1 cellular context compared by ENCODE assay signal in the genomic region with DNA sequence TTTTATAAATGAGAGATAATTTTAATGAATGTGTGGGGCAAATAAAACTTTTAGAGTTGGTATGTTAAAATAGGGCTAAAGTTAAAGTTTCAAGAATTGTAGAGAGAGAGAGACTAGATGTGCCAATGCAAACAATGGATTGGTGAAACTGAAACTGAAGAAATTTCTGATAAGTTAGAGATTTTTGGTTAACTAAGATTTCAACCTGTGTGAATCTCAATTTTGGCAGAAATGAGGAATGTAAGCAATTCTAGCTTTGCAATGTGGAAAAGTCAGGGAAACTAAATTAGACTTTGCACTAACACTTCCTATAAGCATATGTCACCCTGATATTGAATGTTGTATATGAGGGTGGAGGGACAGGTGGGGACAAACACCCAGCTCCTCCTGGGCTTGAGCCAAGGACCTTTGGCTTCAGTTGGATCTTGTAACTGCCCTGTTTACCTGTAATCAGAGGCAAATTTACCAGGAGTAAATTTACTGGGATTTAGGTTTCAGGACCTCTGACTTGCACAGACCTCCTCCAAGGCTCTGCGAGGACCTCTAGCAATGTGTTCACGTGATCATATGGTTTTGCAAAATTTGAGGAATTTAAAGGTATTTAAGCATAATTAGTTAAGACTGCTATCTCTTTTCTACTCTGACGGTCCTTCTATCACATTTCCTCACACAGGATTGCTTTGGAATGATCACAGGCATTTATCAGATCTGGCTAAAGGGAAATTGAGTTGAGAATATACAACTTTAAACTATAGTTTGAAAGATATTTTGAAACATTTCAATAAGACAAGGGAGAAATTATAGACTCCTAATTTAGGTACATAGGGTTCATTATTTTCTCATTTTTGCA.
TF ChIP-seq lines count a peak whose summit lies in the region.

No MANE protein-coding gene starts in this region.

TF ChIP-seq in GM12878, 131 proteins besides CTCF, POLR2A, EP300 and RAD21 (continued from another document):
- TF ChIP-seq, protein P1, sequence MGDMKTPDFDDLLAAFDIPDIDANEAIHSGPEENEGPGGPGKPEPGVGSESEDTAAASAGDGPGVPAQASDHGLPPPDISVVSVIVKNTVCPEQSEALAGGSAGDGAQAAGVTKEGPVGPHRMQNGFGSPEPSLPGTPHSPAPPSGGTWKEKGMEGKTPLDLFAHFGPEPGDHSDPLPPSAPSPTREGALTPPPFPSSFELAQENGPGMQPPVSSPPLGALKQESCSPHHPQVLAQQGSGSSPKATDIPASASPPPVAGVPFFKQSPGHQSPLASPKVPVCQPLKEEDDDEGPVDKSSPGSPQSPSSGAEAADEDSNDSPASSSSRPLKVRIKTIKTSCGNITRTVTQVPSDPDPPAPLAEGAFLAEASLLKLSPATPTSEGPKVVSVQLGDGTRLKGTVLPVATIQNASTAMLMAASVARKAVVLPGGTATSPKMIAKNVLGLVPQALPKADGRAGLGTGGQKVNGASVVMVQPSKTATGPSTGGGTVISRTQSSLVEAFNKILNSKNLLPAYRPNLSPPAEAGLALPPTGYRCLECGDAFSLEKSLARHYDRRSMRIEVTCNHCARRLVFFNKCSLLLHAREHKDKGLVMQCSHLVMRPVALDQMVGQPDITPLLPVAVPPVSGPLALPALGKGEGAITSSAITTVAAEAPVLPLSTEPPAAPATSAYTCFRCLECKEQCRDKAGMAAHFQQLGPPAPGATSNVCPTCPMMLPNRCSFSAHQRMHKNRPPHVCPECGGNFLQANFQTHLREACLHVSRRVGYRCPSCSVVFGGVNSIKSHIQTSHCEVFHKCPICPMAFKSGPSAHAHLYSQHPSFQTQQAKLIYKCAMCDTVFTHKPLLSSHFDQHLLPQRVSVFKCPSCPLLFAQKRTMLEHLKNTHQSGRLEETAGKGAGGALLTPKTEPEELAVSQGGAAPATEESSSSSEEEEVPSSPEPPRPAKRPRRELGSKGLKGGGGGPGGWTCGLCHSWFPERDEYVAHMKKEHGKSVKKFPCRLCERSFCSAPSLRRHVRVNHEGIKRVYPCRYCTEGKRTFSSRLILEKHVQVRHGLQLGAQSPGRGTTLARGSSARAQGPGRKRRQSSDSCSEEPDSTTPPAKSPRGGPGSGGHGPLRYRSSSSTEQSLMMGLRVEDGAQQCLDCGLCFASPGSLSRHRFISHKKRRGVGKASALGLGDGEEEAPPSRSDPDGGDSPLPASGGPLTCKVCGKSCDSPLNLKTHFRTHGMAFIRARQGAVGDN (IDR thresholded peaks at IDR 0.05) = no peak
- TF ChIP-seq, protein P2, sequence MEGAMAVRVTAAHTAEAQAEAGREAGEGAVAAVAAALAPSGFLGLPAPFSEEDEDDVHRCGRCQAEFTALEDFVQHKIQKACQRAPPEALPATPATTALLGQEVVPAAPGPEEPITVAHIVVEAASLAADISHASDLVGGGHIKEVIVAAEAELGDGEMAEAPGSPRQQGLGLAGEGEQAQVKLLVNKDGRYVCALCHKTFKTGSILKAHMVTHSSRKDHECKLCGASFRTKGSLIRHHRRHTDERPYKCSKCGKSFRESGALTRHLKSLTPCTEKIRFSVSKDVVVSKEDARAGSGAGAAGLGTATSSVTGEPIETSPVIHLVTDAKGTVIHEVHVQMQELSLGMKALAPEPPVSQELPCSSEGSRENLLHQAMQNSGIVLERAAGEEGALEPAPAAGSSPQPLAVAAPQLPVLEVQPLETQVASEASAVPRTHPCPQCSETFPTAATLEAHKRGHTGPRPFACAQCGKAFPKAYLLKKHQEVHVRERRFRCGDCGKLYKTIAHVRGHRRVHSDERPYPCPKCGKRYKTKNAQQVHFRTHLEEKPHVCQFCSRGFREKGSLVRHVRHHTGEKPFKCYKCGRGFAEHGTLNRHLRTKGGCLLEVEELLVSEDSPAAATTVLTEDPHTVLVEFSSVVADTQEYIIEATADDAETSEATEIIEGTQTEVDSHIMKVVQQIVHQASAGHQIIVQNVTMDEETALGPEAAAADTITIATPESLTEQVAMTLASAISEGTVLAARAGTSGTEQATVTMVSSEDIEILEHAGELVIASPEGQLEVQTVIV (IDR thresholded peaks at IDR 0.05; ENCODE audit: borderline replicate concordance, partially characterized antibody) = no peak
- TF ChIP-seq NFIC (IDR thresholded peaks at IDR 0.05; ENCODE audit: low read depth, low read length) (no peak), IKZF1 (conservative IDR thresholded peaks at IDR 0.05) (no peak)
